Comparison of ENCODE assay signal across 8 cellular contexts in genomic region chr11:88175707-88176066, GRCh38. TPM values are rescaled to one million over a fixed set of nuclear protein-coding genes. Genes with fewer than 3 reads are reported as not detected.
DNase-seq lines count a peak whose midpoint lies in the region; ATAC-seq, FAIRE-seq and TF ChIP-seq lines count a peak whose summit lies in the region.

No MANE protein-coding gene starts in this region.

- H3K79me2 ChIP-seq in astrocyte (ENCODE audit: insufficient read depth, low read length) (no peaks in the 10 kb centered on the region), mesendoderm (ENCODE audit: control insufficient read depth, insufficient read depth, low read length) (no peaks in the 10 kb centered on the region)

- peak overlapping the region in 5 of 7 donors; percentile 38 to 89 (median 82) for H3K4me3 Mint-ChIP-seq in CD8-positive, alpha-beta memory T cell
- H3K4me3 Mint-ChIP-seq in astrocyte (ENCODE audit: unreplicated experiment), result peak overlapping the region; percentile 85
- H3K4me3 Mint-ChIP-seq in osteocyte (ENCODE audit: unreplicated experiment), result no peak overlapping the region

- no peaks in the 10 kb centered on the region for H3K9me3 ChIP-seq in CD8-positive, alpha-beta memory T cell (ENCODE audit: low read length)
- no peaks in the 10 kb centered on the region for H3K9me3 ChIP-seq in astrocyte (ENCODE audit: insufficient read depth, low read depth, low read length)

- ATAC-seq in HG02610 (IDR thresholded peaks at IDR 0.05; ENCODE audit: unreplicated experiment) (peak; percentile 27), HG02798 (IDR thresholded peaks at IDR 0.05; ENCODE audit: poor library complexity, unreplicated experiment) (no peak)

- H3K27me3 Mint-ChIP-seq in CD8-positive, alpha-beta memory T cell, result peaks cover 4 to 5% of the 10 kb centered on the region in 2 donors
- no peaks in the 10 kb centered on the region for H3K27me3 Mint-ChIP-seq in astrocyte (ENCODE audit: low read depth, unreplicated experiment)
- H3K27me3 Mint-ChIP-seq in osteocyte (ENCODE audit: unreplicated experiment), result peaks cover 19% of the 10 kb centered on the region

- peak overlapping the region; percentile 67 for H2AFZ ChIP-seq in astrocyte (ENCODE audit: low read depth, low read length)

- H2BK120ac ChIP-seq in mesendoderm (ENCODE audit: low read depth, low read length), result no peak overlapping the region

- H3K4me2 ChIP-seq in astrocyte (ENCODE audit: low read length) (peak overlapping the region; percentile 98), mesendoderm (ENCODE audit: low read length) (peak overlapping the region; percentile 30)

- no peak overlapping the region for H3K27ac ChIP-seq in CD8-positive, alpha-beta memory T cell (ENCODE audit: low read depth, low read length)
- no peak overlapping the region for H3K27ac ChIP-seq in astrocyte (ENCODE audit: low read depth, low read length)
- H3K27ac ChIP-seq in mesendoderm (ENCODE audit: low read depth, low read length), result no peak overlapping the region

- H2AK5ac ChIP-seq in mesendoderm (ENCODE audit: low read length), result no peak overlapping the region

- CTCF ChIA-PET in CD8-positive, alpha-beta memory T cell (lab: Charles Lee), result no interaction called here

- TF ChIP-seq CTCF in astrocyte (IDR thresholded peaks at IDR 0.05; ENCODE audit: insufficient read depth, low read depth, low read length), result no peak
- TF ChIP-seq CTCF in osteocyte (IDR thresholded peaks at IDR 0.05), result no peak

- H3K79me1 ChIP-seq in mesendoderm (ENCODE audit: low read length), result no peaks in the 10 kb centered on the region

- peak overlapping the region in 3 of 8 donors; percentile 11 to 19 (median 12) for H3K27ac Mint-ChIP-seq in CD8-positive, alpha-beta memory T cell
- H3K27ac Mint-ChIP-seq in astrocyte (ENCODE audit: unreplicated experiment) (no peak overlapping the region), osteocyte (ENCODE audit: unreplicated experiment) (no peak overlapping the region)

- H3K9me3 Mint-ChIP-seq in CD8-positive, alpha-beta memory T cell, result no peaks in the 10 kb centered on the region
- H3K9me3 Mint-ChIP-seq in astrocyte (ENCODE audit: unreplicated experiment), result no peaks in the 10 kb centered on the region
- no peaks in the 10 kb centered on the region for H3K9me3 Mint-ChIP-seq in osteocyte (ENCODE audit: unreplicated experiment)

- H3K36me3 Mint-ChIP-seq in CD8-positive, alpha-beta memory T cell, result no peaks in the 10 kb centered on the region
- no peaks in the 10 kb centered on the region for H3K36me3 Mint-ChIP-seq in astrocyte (ENCODE audit: low read depth, unreplicated experiment)
- H3K36me3 Mint-ChIP-seq in osteocyte (ENCODE audit: unreplicated experiment), result no peaks in the 10 kb centered on the region

- peaks cover 27 to 39% (median 33%) of the 10 kb centered on the region in 3 donors for H3K4me1 Mint-ChIP-seq in CD8-positive, alpha-beta memory T cell
- H3K4me1 Mint-ChIP-seq in astrocyte (ENCODE audit: low read depth, unreplicated experiment), result peaks cover 20% of the 10 kb centered on the region
- H3K4me1 Mint-ChIP-seq in osteocyte (ENCODE audit: unreplicated experiment), result peaks cover 8% of the 10 kb centered on the region

- H4K5ac ChIP-seq in mesendoderm (ENCODE audit: low read length), result no peak overlapping the region

- H3K27me3 ChIP-seq in CD8-positive, alpha-beta memory T cell (ENCODE audit: insufficient read depth, low read length, poor library complexity, severe bottlenecking), result no peaks in the 10 kb centered on the region
- H3K27me3 ChIP-seq in astrocyte (ENCODE audit: insufficient read depth, low read length), result peaks cover 2% of the 10 kb centered on the region
- no peaks in the 10 kb centered on the region for H3K27me3 ChIP-seq in mesendoderm (ENCODE audit: insufficient read depth, low read length, poor library complexity)

- H3K4ac ChIP-seq in mesendoderm (ENCODE audit: low read depth, low read length), result no peak overlapping the region

- POLR2A ChIA-PET in CD8-positive, alpha-beta memory T cell (lab: Charles Lee), result no interaction called here

- peak overlapping the region; percentile 20 for H3K18ac ChIP-seq in mesendoderm (ENCODE audit: low read length)

- H2BK5ac ChIP-seq in mesendoderm (ENCODE audit: low read length), result no peak overlapping the region

- no peaks in the 10 kb centered on the region for H3K36me3 ChIP-seq in CD8-positive, alpha-beta memory T cell (ENCODE audit: insufficient read depth, low read length)
- no peaks in the 10 kb centered on the region for H3K36me3 ChIP-seq in astrocyte (ENCODE audit: insufficient read depth, low read length)
- no peaks in the 10 kb centered on the region for H3K36me3 ChIP-seq in mesendoderm (ENCODE audit: control insufficient read depth, insufficient read depth, low read length)

- no peak overlapping the region for H3K4me3 ChIP-seq in CD8-positive, alpha-beta memory T cell (ENCODE audit: low read length)
- H3K4me3 ChIP-seq in astrocyte (ENCODE audit: insufficient read depth, low read depth, low read length) (peak overlapping the region; percentile 51), mesendoderm (ENCODE audit: low read length) (no peak overlapping the region)

- H3K56ac ChIP-seq in mesendoderm (ENCODE audit: low read length), result peak overlapping the region; percentile 6

- H3K9ac ChIP-seq in astrocyte (ENCODE audit: low read length), result peak overlapping the region; percentile 49
- peak overlapping the region; percentile 18 for H3K9ac ChIP-seq in mesendoderm (ENCODE audit: low read length)

- H2BK15ac ChIP-seq in mesendoderm (replicated peaks; ENCODE audit: low read depth), result no peak overlapping the region

- WGBS in mesendoderm (ENCODE audit: extremely low coverage, insufficient coverage, low lambda C conversion rate), result no CpG with 5 or more reads among the region's 7 CpGs

- no peak for FAIRE-seq in astrocyte (lab: Jason Lieb, UNC)

- no peak overlapping the region for H3K23ac ChIP-seq in mesendoderm (ENCODE audit: low read length)

- DNase-seq in CD8-positive, alpha-beta memory T cell, result no peak
- DNase-seq in astrocyte (ENCODE audit: low read depth) (peak; percentile 8), mesendoderm (peak; percentile 72), osteocyte (ENCODE audit: extremely low spot score, unreplicated experiment) (no peak), DMS153 treated with DMSO at 0.1 percent for 48 hours (lab: John Stamatoyannopoulos, UW; ENCODE audit: unreplicated experiment) (no peak)
- DNase-seq in activated CD4-positive, alpha-beta T cell treated with anti-CD3 and anti-CD28 coated beads for 48 hours, result no peak

- no peaks in the 10 kb centered on the region for H4K20me1 ChIP-seq in astrocyte (ENCODE audit: insufficient read depth, low read length)

- H3K4me1 ChIP-seq in CD8-positive, alpha-beta memory T cell (ENCODE audit: insufficient read depth, low read length), result no peaks in the 10 kb centered on the region
- H3K4me1 ChIP-seq in astrocyte (ENCODE audit: insufficient read depth, low read length) (peaks cover 14% of the 10 kb centered on the region), mesendoderm (ENCODE audit: control insufficient read depth, low read depth, low read length) (no peaks in the 10 kb centered on the region)

- H4K8ac ChIP-seq in mesendoderm (ENCODE audit: low read depth, low read length), result no peak overlapping the region

RNA-seq across cellular contexts. Expression of gene RAB38, which starts 0.4 kb away (rescaled TPM):
- total RNA-seq in CD8-positive, alpha-beta memory T cell, result 1 to 10 TPM; 3.1 to 3.7 TPM
- polyA plus RNA-seq in CD8-positive, alpha-beta memory T cell, result 2.1 TPM
- 3.2 TPM in 2 replicates for total RNA-seq in astrocyte
- polyA plus RNA-seq in mesendoderm (2013, experiment 1 of 2), result 17.8 TPM
- polyA plus RNA-seq in mesendoderm (2013, experiment 2 of 2), result 17.3 TPM
- not detected in 2 replicates for total RNA-seq in osteocyte

Comparison
In these comparisons a context has a peak if more than half of its experiments do, and no peak if none do; other contexts are left out.
1. DNase-seq: peak in astrocyte (single experiment) and mesendoderm (single experiment); none in CD8-positive, alpha-beta memory T cell (0 of 5), osteocyte (single experiment), activated CD4-positive, alpha-beta T cell treated with anti-CD3 and anti-CD28 coated beads for 48 hours (single experiment) and DMS153 treated with DMSO at 0.1 percent for 48 hours (single experiment).